18 cellular contexts compared by ENCODE assay signal in the genomic region with DNA sequence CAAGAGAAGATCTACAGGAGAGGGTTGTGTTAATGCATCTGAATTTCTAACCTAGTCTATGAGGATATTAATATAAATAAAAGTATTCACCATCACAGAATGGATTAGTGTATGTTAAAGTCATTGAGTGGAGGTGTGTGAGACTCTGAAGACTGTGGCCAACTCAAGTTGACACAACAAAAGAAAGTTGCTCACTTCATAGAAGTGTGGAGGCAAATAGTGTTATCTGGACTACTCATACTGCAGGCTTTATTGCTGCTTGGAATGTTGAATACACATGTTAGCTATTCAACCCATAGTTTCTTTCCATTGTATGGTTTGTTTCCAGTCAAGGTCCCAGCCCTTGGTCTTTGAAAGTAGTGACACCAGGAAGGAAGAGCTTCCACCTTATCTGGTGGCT. TPM values are rescaled to one million over a fixed set of nuclear protein-coding genes. Genes with fewer than 3 reads are reported as not detected.
A peak's percentile ranks its signal among the peaks of the same experiment; 100 is the strongest.
DNase-seq lines count a peak whose midpoint lies in the region; ATAC-seq and TF ChIP-seq lines count a peak whose summit lies in the region.
"Had no signal": no experiment of that assay in that cellular context is flagged by ENCODE, and none has a peak within 500 bp of the region (broad histone marks: within the 10 kb centered on the region; RNA-seq: fewer than 3 reads in every experiment).

No MANE protein-coding gene starts in this region.

- no peak overlapping the region for H3K4me3 ChIP-seq in CD4-positive, CD25-positive, alpha-beta regulatory T cell (ENCODE audit: low read depth, low read length)
- H3K4me3 ChIP-seq in left lung (no peak overlapping the region), upper lobe of left lung (no peak overlapping the region), H7 (ENCODE audit: insufficient read depth, low read depth, low read length) (no peak overlapping the region)
- H3K4me3 ChIP-seq: MG63, PC-9 had no signal

- TF ChIP-seq POLR2A in upper lobe of left lung (IDR thresholded peaks at IDR 0.05), result no peak

- CTCF ChIA-PET in activated CD8-positive, alpha-beta T cell treated with anti-CD3 and anti-CD28 coated beads, Interleukin-2, amount 10 ng/mL, durations not matched to agents 7 days and 5 days (lab: Charles Lee), result interaction anchor here (1.0 to 14.2 kb wide), 3 partner anchors 10 to 1394 kb away, joined by 5 to 234 read pairs (median 49); no protein-coding TSS in a partner anchor

- no peak for ATAC-seq in CD4-positive, CD25-positive, alpha-beta regulatory T cell (ENCODE audit: low read depth in 2 of 2)
- no peak for ATAC-seq in activated CD8-positive, alpha-beta T cell treated with anti-CD3 and anti-CD28 coated beads, Interleukin-2, amount 10 ng/mL, durations not matched to agents 7 days and 5 days
- ATAC-seq in left lung (peak; percentile 51), GM18870 (IDR thresholded peaks at IDR 0.05; ENCODE audit: unreplicated experiment) (no peak), upper lobe of left lung (ENCODE audit: low FRiP score in 2 of 2) (no peak)

- intact Hi-C loops in left lung (cut with DNase I), result loop anchor here in 1 of 2 donors (10.0 kb wide), 1 partner anchor 159 kb away; no protein-coding TSS in a partner anchor

- no peak for TF ChIP-seq CTCF in left lung (IDR thresholded peaks at IDR 0.05)
- TF ChIP-seq CTCF in upper lobe of left lung (IDR thresholded peaks at IDR 0.05), result no peak

- H3K4me1 Mint-ChIP-seq in T-helper 2 cell treated with Interferon-gamma antibody and Interleukin-4, amounts not matched to agents 5 μg/mL and 100 μg/mL, for 36 hours (ENCODE audit: low read depth), result peaks cover 47% of the 10 kb centered on the region
- peaks cover 25 to 40% (median 27%) of the 10 kb centered on the region in 4 donors for H3K4me1 Mint-ChIP-seq in CD4-positive, CD25-positive, alpha-beta regulatory T cell
- H3K4me1 Mint-ChIP-seq in activated CD8-positive, alpha-beta T cell treated with anti-CD3 and anti-CD28 coated beads, Interleukin-2, amount 10 ng/mL, durations not matched to agents 7 days and 5 days (ENCODE audit: low read depth), result peaks cover 34% of the 10 kb centered on the region

- TF ChIP-seq EP300 in upper lobe of left lung (IDR thresholded peaks at IDR 0.05), result no peak

- H3K9me3 Mint-ChIP-seq in T-helper 2 cell treated with Interferon-gamma antibody and Interleukin-4, amounts not matched to agents 5 μg/mL and 100 μg/mL, for 36 hours, result peaks cover 11% of the 10 kb centered on the region
- peaks cover 0 to 11% (median 3%) of the 10 kb centered on the region in 7 donors for H3K9me3 Mint-ChIP-seq in CD4-positive, CD25-positive, alpha-beta regulatory T cell
- peaks cover 7% of the 10 kb centered on the region for H3K9me3 Mint-ChIP-seq in activated CD8-positive, alpha-beta T cell treated with anti-CD3 and anti-CD28 coated beads, Interleukin-2, amount 10 ng/mL, durations not matched to agents 7 days and 5 days (ENCODE audit: insufficient read depth)
- H3K9me3 Mint-ChIP-seq: HFFc6 had no signal

- peak overlapping the region; percentile 96 for H3K27ac Mint-ChIP-seq in T-helper 2 cell treated with Interferon-gamma antibody and Interleukin-4, amounts not matched to agents 5 μg/mL and 100 μg/mL, for 36 hours
- peak overlapping the region; percentile 70 to 95 (median 94) for H3K27ac Mint-ChIP-seq in CD4-positive, CD25-positive, alpha-beta regulatory T cell
- peak overlapping the region; percentile 93 for H3K27ac Mint-ChIP-seq in activated CD8-positive, alpha-beta T cell treated with anti-CD3 and anti-CD28 coated beads, Interleukin-2, amount 10 ng/mL, durations not matched to agents 7 days and 5 days
- H3K27ac Mint-ChIP-seq: HFFc6 had no signal

- DNase-seq in T-helper 2 cell treated with Interferon-gamma antibody and Interleukin-4, amounts not matched to agents 5 μg/mL and 100 μg/mL, for 36 hours (ENCODE audit: low spot score), result no peak
- DNase-seq in T-helper 2 cell, result no peak
- no peak for DNase-seq in CD4-positive, CD25-positive, alpha-beta regulatory T cell
- DNase-seq in activated CD8-positive, alpha-beta T cell treated with anti-CD3 and anti-CD28 coated beads, Interleukin-2, amount 10 ng/mL, durations not matched to agents 7 days and 5 days, result no peak
- DNase-seq in left lung, result no peak
- DNase-seq in upper lobe of left lung, result no peak
- no peak for DNase-seq in H7
- DNase-seq: 8988T, DMS153, HFFc6, IMR-90, Karpas-422, MG63, NCI-H1092, NCI-H146, NCI-H510A treated with DMSO at 0.1 percent for 48 hours, PC-9 had no signal

- no peak overlapping the region for H3K27ac ChIP-seq in CD4-positive, CD25-positive, alpha-beta regulatory T cell (ENCODE audit: insufficient read depth, low read length, poor library complexity, severe bottlenecking)
- H3K27ac ChIP-seq in left lung (no peak overlapping the region), upper lobe of left lung (no peak overlapping the region)
- H3K27ac ChIP-seq: PC-9 had no signal

- no peaks in the 10 kb centered on the region for H3K36me3 ChIP-seq in CD4-positive, CD25-positive, alpha-beta regulatory T cell (ENCODE audit: control insufficient read depth, insufficient read depth, low read length)
- no peaks in the 10 kb centered on the region for H3K36me3 ChIP-seq in left lung
- no peaks in the 10 kb centered on the region for H3K36me3 ChIP-seq in upper lobe of left lung
- no peaks in the 10 kb centered on the region for H3K36me3 ChIP-seq in H7 (replicated peaks; ENCODE audit: control insufficient read depth, insufficient read depth, low read length)
- H3K36me3 ChIP-seq: MG63 had no signal

- peaks cover 5% of the 10 kb centered on the region for H3K27me3 Mint-ChIP-seq in T-helper 2 cell treated with Interferon-gamma antibody and Interleukin-4, amounts not matched to agents 5 μg/mL and 100 μg/mL, for 36 hours (ENCODE audit: low read depth)
- H3K27me3 Mint-ChIP-seq in CD4-positive, CD25-positive, alpha-beta regulatory T cell, result no peaks in the 10 kb centered on the region
- H3K27me3 Mint-ChIP-seq in activated CD8-positive, alpha-beta T cell treated with anti-CD3 and anti-CD28 coated beads, Interleukin-2, amount 10 ng/mL, durations not matched to agents 7 days and 5 days (ENCODE audit: low read depth), result no peaks in the 10 kb centered on the region

- H3K4me1 ChIP-seq in CD4-positive, CD25-positive, alpha-beta regulatory T cell (ENCODE audit: control insufficient read depth, insufficient read depth, low read length, poor library complexity, severe bottlenecking), result peaks cover 23% of the 10 kb centered on the region
- peaks cover 0 to 18% of the 10 kb centered on the region in 2 donors for H3K4me1 ChIP-seq in left lung
- H3K4me1 ChIP-seq in upper lobe of left lung, result peaks cover 0 to 8% (median 4%) of the 10 kb centered on the region in 4 donors

- peak overlapping the region; percentile 13 for H3K4me3 Mint-ChIP-seq in T-helper 2 cell treated with Interferon-gamma antibody and Interleukin-4, amounts not matched to agents 5 μg/mL and 100 μg/mL, for 36 hours
- no peak overlapping the region for H3K4me3 Mint-ChIP-seq in CD4-positive, CD25-positive, alpha-beta regulatory T cell
- H3K4me3 Mint-ChIP-seq in activated CD8-positive, alpha-beta T cell treated with anti-CD3 and anti-CD28 coated beads, Interleukin-2, amount 10 ng/mL, durations not matched to agents 7 days and 5 days, result no peak overlapping the region
- H3K4me3 Mint-ChIP-seq: HFFc6 had no signal

- no peaks in the 10 kb centered on the region for H3K9me3 ChIP-seq in CD4-positive, CD25-positive, alpha-beta regulatory T cell (ENCODE audit: control insufficient read depth in 2 of 2, low read length in 2 of 2)
- no peaks in the 10 kb centered on the region for H3K9me3 ChIP-seq in left lung
- H3K9me3 ChIP-seq in upper lobe of left lung, result no peaks in the 10 kb centered on the region
- H3K9me3 ChIP-seq: MG63 had no signal

- peaks cover 22% of the 10 kb centered on the region for H3K36me3 Mint-ChIP-seq in T-helper 2 cell treated with Interferon-gamma antibody and Interleukin-4, amounts not matched to agents 5 μg/mL and 100 μg/mL, for 36 hours (ENCODE audit: low read depth)
- H3K36me3 Mint-ChIP-seq in CD4-positive, CD25-positive, alpha-beta regulatory T cell, result peaks cover 5% of the 10 kb centered on the region
- H3K36me3 Mint-ChIP-seq in activated CD8-positive, alpha-beta T cell treated with anti-CD3 and anti-CD28 coated beads, Interleukin-2, amount 10 ng/mL, durations not matched to agents 7 days and 5 days (ENCODE audit: low read depth), result peaks cover 16% of the 10 kb centered on the region

- H3K27me3 ChIP-seq in CD4-positive, CD25-positive, alpha-beta regulatory T cell (ENCODE audit: control insufficient read depth, insufficient read depth, low read length), result no peaks in the 10 kb centered on the region
- no peaks in the 10 kb centered on the region for H3K27me3 ChIP-seq in left lung
- H3K27me3 ChIP-seq in upper lobe of left lung, result no peaks in the 10 kb centered on the region
- no peaks in the 10 kb centered on the region for H3K27me3 ChIP-seq in H7 (ENCODE audit: control insufficient read depth, insufficient read depth, low read length)
- H3K27me3 ChIP-seq: MG63 had no signal

- POLR2A ChIA-PET in activated CD8-positive, alpha-beta T cell treated with anti-CD3 and anti-CD28 coated beads, Interleukin-2, amount 10 ng/mL, durations not matched to agents 7 days and 5 days (lab: Charles Lee), result no interaction called here

RNA-seq across cellular contexts. Expression of gene TPRG1, which starts 38.0 kb away (rescaled TPM):
- 5.5 TPM for total RNA-seq in CD4-positive, CD25-positive, alpha-beta regulatory T cell
- 10 to 100 TPM in 1 of 4 donors, 1 to 10 TPM in 3; 1.5 to 10.8 (median 3.7) TPM for polyA plus RNA-seq in CD4-positive, CD25-positive, alpha-beta regulatory T cell
- total RNA-seq in activated CD8-positive, alpha-beta T cell treated with anti-CD3 and anti-CD28 coated beads, Interleukin-2, amount 10 ng/mL, durations not matched to agents 7 days and 5 days, result 1 to 10 TPM in 1 of 2 experiments, under 1 TPM in 1; 0.86 to 1.0 TPM
- total RNA-seq in left lung (10 to 100 TPM in 1 of 2 donors, 1 to 10 TPM in 1; 5.0 to 12.8 TPM), upper lobe of left lung (10 to 100 TPM; 12.8 to 76.5 (median 25.9) TPM)
- 0.35 and 1.4 TPM in 2 replicates for total RNA-seq in H7 (2014; rRNA removed; shearing (Covaris generic))
- total RNA-seq: HFFc6, IMR-90 had no signal
